ENCODE assay signal across 1 cellular context in the genomic region with DNA sequence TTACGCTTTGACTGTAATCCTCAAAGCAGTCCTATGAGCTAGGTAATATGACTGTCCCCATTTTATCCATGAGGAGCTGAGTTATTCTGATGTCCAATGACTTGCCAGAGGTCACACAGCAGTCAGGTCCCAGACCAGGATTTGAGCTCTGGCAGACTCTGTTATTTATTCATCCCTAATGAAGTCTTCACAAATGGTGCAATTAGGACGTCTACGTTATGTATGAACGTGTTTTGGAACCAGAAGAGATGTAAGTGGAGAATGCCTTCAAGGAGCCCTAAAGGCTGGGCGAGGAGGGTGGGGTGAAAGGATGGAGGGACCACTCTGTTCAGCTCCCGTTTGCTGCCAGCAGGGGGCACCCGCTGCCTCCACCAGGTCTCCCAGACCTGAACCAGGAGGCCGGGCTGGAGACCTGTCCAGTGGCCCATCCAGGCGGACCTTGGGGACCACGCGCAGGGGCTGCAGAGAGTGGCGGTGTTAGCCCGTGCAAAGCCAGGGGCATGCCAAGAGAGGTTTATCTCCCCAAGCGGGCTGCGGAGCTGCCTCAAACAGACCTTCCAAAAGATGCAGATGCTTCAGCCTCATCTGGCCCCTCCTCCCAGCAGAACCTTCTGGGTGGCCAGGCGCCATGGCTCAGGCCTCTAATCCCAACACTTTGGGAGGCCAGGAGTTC.
TF ChIP-seq lines count a peak whose summit lies in the region.

No MANE protein-coding gene starts in this region.

TF ChIP-seq in HepG2, 621 proteins besides CTCF, POLR2A, EP300 and RAD21 (continued from another document and continues in another):
- TF ChIP-seq, protein P1, sequence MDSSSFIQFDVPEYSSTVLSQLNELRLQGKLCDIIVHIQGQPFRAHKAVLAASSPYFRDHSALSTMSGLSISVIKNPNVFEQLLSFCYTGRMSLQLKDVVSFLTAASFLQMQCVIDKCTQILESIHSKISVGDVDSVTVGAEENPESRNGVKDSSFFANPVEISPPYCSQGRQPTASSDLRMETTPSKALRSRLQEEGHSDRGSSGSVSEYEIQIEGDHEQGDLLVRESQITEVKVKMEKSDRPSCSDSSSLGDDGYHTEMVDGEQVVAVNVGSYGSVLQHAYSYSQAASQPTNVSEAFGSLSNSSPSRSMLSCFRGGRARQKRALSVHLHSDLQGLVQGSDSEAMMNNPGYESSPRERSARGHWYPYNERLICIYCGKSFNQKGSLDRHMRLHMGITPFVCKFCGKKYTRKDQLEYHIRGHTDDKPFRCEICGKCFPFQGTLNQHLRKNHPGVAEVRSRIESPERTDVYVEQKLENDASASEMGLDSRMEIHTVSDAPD (CRISPR knock-in tag; IDR thresholded peaks at IDR 0.05) = no peak
- no peak for TF ChIP-seq PITX1 (CRISPR knock-in tag; IDR thresholded peaks at IDR 0.05)
- TF ChIP-seq HNRNPLL (IDR thresholded peaks at IDR 0.05; ENCODE audit: low read depth, low read length, poor library complexity, severe bottlenecking) = no peak
- TF ChIP-seq MAF1 (CRISPR knock-in tag; IDR thresholded peaks at IDR 0.05; ENCODE audit: borderline replicate concordance) = no peak
- no peak for TF ChIP-seq SRSF4 (IDR thresholded peaks at IDR 0.05; ENCODE audit: low read depth, low read length, poor library complexity, severe bottlenecking)
- TF ChIP-seq SOX6 (IDR thresholded peaks at IDR 0.05) = no peak
- TF ChIP-seq SOX6 (CRISPR knock-in tag; IDR thresholded peaks at IDR 0.05) = no peak
- TF ChIP-seq ZNF33A (CRISPR knock-in tag; IDR thresholded peaks at IDR 0.05; ENCODE audit: borderline replicate concordance) = no peak
- TF ChIP-seq ZNF251 (CRISPR knock-in tag; IDR thresholded peaks at IDR 0.05) = no peak
- no peak for TF ChIP-seq TCF7 (IDR thresholded peaks at IDR 0.05; ENCODE audit: low read depth)
- TF ChIP-seq, protein P2, sequence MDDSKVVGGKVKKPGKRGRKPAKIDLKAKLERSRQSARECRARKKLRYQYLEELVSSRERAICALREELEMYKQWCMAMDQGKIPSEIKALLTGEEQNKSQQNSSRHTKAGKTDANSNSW (CRISPR knock-in tag; IDR thresholded peaks at IDR 0.05; ENCODE audit: borderline replicate concordance) = no peak
- TF ChIP-seq, protein P3, sequence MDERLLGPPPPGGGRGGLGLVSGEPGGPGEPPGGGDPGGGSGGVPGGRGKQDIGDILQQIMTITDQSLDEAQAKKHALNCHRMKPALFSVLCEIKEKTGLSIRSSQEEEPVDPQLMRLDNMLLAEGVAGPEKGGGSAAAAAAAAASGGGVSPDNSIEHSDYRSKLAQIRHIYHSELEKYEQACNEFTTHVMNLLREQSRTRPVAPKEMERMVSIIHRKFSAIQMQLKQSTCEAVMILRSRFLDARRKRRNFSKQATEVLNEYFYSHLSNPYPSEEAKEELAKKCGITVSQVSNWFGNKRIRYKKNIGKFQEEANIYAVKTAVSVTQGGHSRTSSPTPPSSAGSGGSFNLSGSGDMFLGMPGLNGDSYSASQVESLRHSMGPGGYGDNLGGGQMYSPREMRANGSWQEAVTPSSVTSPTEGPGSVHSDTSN (CRISPR knock-in tag; IDR thresholded peaks at IDR 0.05) = no peak
- TF ChIP-seq TOPORS (CRISPR knock-in tag; IDR thresholded peaks at IDR 0.05) = no peak
- no peak for TF ChIP-seq SIN3A (IDR thresholded peaks at IDR 0.05; ENCODE audit: borderline replicate concordance, low read depth, low read length)
- TF ChIP-seq, protein P4, sequence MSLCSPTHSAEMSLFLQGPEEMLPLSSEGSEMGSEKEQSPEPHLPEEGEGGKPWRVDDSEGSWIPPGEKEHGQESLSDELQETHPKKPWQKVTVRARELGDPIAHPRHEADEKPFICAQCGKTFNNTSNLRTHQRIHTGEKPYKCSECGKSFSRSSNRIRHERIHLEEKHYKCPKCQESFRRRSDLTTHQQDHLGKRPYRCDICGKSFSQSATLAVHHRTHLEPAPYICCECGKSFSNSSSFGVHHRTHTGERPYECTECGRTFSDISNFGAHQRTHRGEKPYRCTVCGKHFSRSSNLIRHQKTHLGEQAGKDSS (CRISPR knock-in tag; IDR thresholded peaks at IDR 0.05; ENCODE audit: borderline replicate concordance, low read depth) = peak; percentile 41; the same call in 1 of the 2 replicates
- TF ChIP-seq HOXA7 (CRISPR knock-in tag; IDR thresholded peaks at IDR 0.05) = no peak
- TF ChIP-seq ZSCAN9 (CRISPR knock-in tag; IDR thresholded peaks at IDR 0.05; ENCODE audit: borderline replicate concordance) = no peak
- TF ChIP-seq, protein P5, sequence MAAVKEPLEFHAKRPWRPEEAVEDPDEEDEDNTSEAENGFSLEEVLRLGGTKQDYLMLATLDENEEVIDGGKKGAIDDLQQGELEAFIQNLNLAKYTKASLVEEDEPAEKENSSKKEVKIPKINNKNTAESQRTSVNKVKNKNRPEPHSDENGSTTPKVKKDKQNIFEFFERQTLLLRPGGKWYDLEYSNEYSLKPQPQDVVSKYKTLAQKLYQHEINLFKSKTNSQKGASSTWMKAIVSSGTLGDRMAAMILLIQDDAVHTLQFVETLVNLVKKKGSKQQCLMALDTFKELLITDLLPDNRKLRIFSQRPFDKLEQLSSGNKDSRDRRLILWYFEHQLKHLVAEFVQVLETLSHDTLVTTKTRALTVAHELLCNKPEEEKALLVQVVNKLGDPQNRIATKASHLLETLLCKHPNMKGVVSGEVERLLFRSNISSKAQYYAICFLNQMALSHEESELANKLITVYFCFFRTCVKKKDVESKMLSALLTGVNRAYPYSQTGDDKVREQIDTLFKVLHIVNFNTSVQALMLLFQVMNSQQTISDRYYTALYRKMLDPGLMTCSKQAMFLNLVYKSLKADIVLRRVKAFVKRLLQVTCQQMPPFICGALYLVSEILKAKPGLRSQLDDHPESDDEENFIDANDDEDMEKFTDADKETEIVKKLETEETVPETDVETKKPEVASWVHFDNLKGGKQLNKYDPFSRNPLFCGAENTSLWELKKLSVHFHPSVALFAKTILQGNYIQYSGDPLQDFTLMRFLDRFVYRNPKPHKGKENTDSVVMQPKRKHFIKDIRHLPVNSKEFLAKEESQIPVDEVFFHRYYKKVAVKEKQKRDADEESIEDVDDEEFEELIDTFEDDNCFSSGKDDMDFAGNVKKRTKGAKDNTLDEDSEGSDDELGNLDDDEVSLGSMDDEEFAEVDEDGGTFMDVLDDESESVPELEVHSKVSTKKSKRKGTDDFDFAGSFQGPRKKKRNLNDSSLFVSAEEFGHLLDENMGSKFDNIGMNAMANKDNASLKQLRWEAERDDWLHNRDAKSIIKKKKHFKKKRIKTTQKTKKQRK (IDR thresholded peaks at IDR 0.05; ENCODE audit: low read length) = no peak
- TF ChIP-seq, protein P6, sequence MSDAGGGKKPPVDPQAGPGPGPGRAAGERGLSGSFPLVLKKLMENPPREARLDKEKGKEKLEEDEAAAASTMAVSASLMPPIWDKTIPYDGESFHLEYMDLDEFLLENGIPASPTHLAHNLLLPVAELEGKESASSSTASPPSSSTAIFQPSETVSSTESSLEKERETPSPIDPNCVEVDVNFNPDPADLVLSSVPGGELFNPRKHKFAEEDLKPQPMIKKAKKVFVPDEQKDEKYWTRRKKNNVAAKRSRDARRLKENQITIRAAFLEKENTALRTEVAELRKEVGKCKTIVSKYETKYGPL (CRISPR knock-in tag; IDR thresholded peaks at IDR 0.05) = no peak
- TF ChIP-seq, protein P7, sequence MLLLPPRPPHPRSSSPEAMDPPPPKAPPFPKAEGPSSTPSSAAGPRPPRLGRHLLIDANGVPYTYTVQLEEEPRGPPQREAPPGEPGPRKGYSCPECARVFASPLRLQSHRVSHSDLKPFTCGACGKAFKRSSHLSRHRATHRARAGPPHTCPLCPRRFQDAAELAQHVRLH (CRISPR knock-in tag; IDR thresholded peaks at IDR 0.05; ENCODE audit: borderline replicate concordance, low read depth) = peak; percentile 53; the same call in 1 of the 2 replicates
- TF ChIP-seq ZNF501 (CRISPR knock-in tag; IDR thresholded peaks at IDR 0.05) = no peak
- TF ChIP-seq ZNF564 (CRISPR knock-in tag; IDR thresholded peaks at IDR 0.05) = no peak
- TF ChIP-seq, protein P8, sequence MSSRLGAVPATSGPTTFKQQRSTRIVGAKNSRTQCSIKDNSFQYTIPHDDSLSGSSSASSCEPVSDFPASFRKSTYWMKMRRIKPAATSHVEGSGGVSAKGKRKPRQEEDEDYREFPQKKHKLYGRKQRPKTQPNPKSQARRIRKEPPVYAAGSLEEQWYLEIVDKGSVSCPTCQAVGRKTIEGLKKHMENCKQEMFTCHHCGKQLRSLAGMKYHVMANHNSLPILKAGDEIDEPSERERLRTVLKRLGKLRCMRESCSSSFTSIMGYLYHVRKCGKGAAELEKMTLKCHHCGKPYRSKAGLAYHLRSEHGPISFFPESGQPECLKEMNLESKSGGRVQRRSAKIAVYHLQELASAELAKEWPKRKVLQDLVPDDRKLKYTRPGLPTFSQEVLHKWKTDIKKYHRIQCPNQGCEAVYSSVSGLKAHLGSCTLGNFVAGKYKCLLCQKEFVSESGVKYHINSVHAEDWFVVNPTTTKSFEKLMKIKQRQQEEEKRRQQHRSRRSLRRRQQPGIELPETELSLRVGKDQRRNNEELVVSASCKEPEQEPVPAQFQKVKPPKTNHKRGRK (CRISPR knock-in tag; IDR thresholded peaks at IDR 0.05) = no peak
- no peak for TF ChIP-seq TBX2 (CRISPR knock-in tag; IDR thresholded peaks at IDR 0.05; ENCODE audit: borderline replicate concordance)
- peak; percentile 35; the same call in 1 of the 2 replicates for TF ChIP-seq SALL1 (CRISPR knock-in tag; IDR thresholded peaks at IDR 0.05)
- no peak; the same call in 1 of the 2 replicates for TF ChIP-seq SUZ12 (IDR thresholded peaks at IDR 0.05; ENCODE audit: low read depth, low read length)
- TF ChIP-seq, protein P9, sequence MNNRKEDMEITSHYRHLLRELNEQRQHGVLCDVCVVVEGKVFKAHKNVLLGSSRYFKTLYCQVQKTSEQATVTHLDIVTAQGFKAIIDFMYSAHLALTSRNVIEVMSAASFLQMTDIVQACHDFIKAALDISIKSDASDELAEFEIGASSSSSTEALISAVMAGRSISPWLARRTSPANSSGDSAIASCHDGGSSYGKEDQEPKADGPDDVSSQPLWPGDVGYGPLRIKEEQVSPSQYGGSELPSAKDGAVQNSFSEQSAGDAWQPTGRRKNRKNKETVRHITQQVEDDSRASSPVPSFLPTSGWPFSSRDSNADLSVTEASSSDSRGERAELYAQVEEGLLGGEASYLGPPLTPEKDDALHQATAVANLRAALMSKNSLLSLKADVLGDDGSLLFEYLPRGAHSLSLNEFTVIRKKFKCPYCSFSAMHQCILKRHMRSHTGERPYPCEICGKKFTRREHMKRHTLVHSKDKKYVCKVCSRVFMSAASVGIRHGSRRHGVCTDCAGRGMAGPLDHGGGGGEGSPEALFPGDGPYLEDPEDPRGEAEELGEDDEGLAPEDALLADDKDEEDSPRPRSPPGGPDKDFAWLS (CRISPR knock-in tag; IDR thresholded peaks at IDR 0.05; ENCODE audit: borderline replicate concordance) = no peak
- no peak for TF ChIP-seq ARNT2 (CRISPR knock-in tag; IDR thresholded peaks at IDR 0.05; ENCODE audit: low read depth)
- no peak for TF ChIP-seq ZFYVE20 (CRISPR knock-in tag; IDR thresholded peaks at IDR 0.05; ENCODE audit: borderline replicate concordance, low read depth)
- TF ChIP-seq KDM3A (CRISPR knock-in tag; IDR thresholded peaks at IDR 0.05; ENCODE audit: low read depth) = no peak
- no peak for TF ChIP-seq GATA4 (IDR thresholded peaks at IDR 0.05; ENCODE audit: borderline replicate concordance, low read depth)
- TF ChIP-seq CHD2 (IDR thresholded peaks at IDR 0.05; ENCODE audit: low read depth, low read length) = no peak
- no peak for TF ChIP-seq SALL2 (CRISPR knock-in tag; IDR thresholded peaks at IDR 0.05)
- no peak for TF ChIP-seq MED8 (CRISPR knock-in tag; IDR thresholded peaks at IDR 0.05; ENCODE audit: insufficient replicate concordance)
- TF ChIP-seq GFI1 (CRISPR knock-in tag; IDR thresholded peaks at IDR 0.05; ENCODE audit: borderline replicate concordance) = no peak
- TF ChIP-seq PHF5A (CRISPR knock-in tag; IDR thresholded peaks at IDR 0.05; ENCODE audit: low read depth, unreplicated experiment) = no peak
- no peak for TF ChIP-seq HOXA9 (CRISPR knock-in tag; IDR thresholded peaks at IDR 0.05; ENCODE audit: borderline replicate concordance)
- no peak for TF ChIP-seq ZSCAN29 (CRISPR knock-in tag; conservative IDR thresholded peaks at IDR 0.05)
- 0 out of 2 replicates have a peak, but pooled peaks have one; percentile 16 for TF ChIP-seq ZNF350 (CRISPR knock-in tag; IDR thresholded peaks at IDR 0.05; ENCODE audit: borderline replicate concordance, low read depth)
- TF ChIP-seq FOXA1 (IDR thresholded peaks at IDR 0.05) = no peak
- TF ChIP-seq FOXA1 (CRISPR knock-in tag; IDR thresholded peaks at IDR 0.05) = no peak
- TF ChIP-seq, protein P10, sequence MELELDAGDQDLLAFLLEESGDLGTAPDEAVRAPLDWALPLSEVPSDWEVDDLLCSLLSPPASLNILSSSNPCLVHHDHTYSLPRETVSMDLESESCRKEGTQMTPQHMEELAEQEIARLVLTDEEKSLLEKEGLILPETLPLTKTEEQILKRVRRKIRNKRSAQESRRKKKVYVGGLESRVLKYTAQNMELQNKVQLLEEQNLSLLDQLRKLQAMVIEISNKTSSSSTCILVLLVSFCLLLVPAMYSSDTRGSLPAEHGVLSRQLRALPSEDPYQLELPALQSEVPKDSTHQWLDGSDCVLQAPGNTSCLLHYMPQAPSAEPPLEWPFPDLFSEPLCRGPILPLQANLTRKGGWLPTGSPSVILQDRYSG (CRISPR knock-in tag; IDR thresholded peaks at IDR 0.05) = no peak
- no peak for TF ChIP-seq NRL (CRISPR knock-in tag; IDR thresholded peaks at IDR 0.05; ENCODE audit: borderline replicate concordance)
- TF ChIP-seq HCFC1 (IDR thresholded peaks at IDR 0.05; ENCODE audit: low read depth, low read length) = no peak
- no peak for TF ChIP-seq PRPF4 (IDR thresholded peaks at IDR 0.05; ENCODE audit: low read depth, low read length, poor library complexity, severe bottlenecking)
- TF ChIP-seq ATF7 (IDR thresholded peaks at IDR 0.05) = no peak
- no peak for TF ChIP-seq ATF7 (CRISPR knock-in tag; IDR thresholded peaks at IDR 0.05)
- TF ChIP-seq SMC3 (IDR thresholded peaks at IDR 0.05; ENCODE audit: low read length) = 0 out of 2 replicates have a peak, but pooled peaks have one; percentile 3
